13 cellular contexts compared by ENCODE assay signal in genomic region chr1:109890115-109890953, GRCh38. TPM values are rescaled to one million over a fixed set of nuclear protein-coding genes. Genes with fewer than 3 reads are reported as not detected.
DNase-seq lines count a peak whose midpoint lies in the region; ATAC-seq and TF ChIP-seq lines count a peak whose summit lies in the region.
"Had no signal": no experiment of that assay in that cellular context is flagged by ENCODE, and none has a peak within 500 bp of the region (broad histone marks: within the 10 kb centered on the region; RNA-seq: fewer than 3 reads in every experiment).

No MANE protein-coding gene starts in this region.

- H3K36me3 ChIP-seq in left ventricle myocardium inferior (no peaks in the 10 kb centered on the region), H7 (replicated peaks; ENCODE audit: control insufficient read depth, insufficient read depth, low read length) (no peaks in the 10 kb centered on the region)

- no peak for TF ChIP-seq CTCF in left ventricle myocardium inferior (IDR thresholded peaks at IDR 0.05; ENCODE audit: borderline replicate concordance)

- peaks cover 15% of the 10 kb centered on the region for H3K4me1 Mint-ChIP-seq in activated CD8-positive, alpha-beta T cell treated with anti-CD3 and anti-CD28 coated beads, Interleukin-2, amount 10 ng/mL, durations not matched to agents 7 days and 5 days (ENCODE audit: low read depth)

- H3K9me3 Mint-ChIP-seq in activated CD8-positive, alpha-beta T cell treated with anti-CD3 and anti-CD28 coated beads, Interleukin-2, amount 10 ng/mL, durations not matched to agents 7 days and 5 days (ENCODE audit: insufficient read depth), result no peaks in the 10 kb centered on the region
- H3K9me3 Mint-ChIP-seq: activated B cell treated with CpG ODN at 0.5 μM for 24 hours had no signal

- H3K27me3 ChIP-seq in left ventricle myocardium inferior (ENCODE audit: low read depth) (no peaks in the 10 kb centered on the region), H7 (ENCODE audit: control insufficient read depth, insufficient read depth, low read length) (no peaks in the 10 kb centered on the region; the same call in 1 of the 2 replicates)

- peak overlapping the region; percentile 9 for H3K27ac ChIP-seq in left ventricle myocardium inferior (replicated peaks)
- H3K27ac ChIP-seq: parathyroid adenoma had no signal

- DNase-seq in activated CD4-positive, CD25-positive, alpha-beta regulatory T cell (lab: John Stamatoyannopoulos, UW), result no peak
- DNase-seq in activated CD8-positive, alpha-beta T cell treated with anti-CD3 and anti-CD28 coated beads, Interleukin-2, amount 10 ng/mL, durations not matched to agents 7 days and 5 days, result no peak
- DNase-seq in left ventricle myocardium inferior (no peak), H7 (no peak)
- DNase-seq in stimulated activated CD8-positive, alpha-beta memory T cell treated with anti-CD3 and anti-CD28 coated beads, Interleukin-4, amount 100 ng/mL, for 48 hours, result peak; percentile 83
- DNase-seq: activated B cell treated with CpG ODN at 0.5 μM for 24 hours, DMS53, left cardiac atrium, NCI-H446 had no signal

- no peaks in the 10 kb centered on the region for H3K9me3 ChIP-seq in left ventricle myocardium inferior (replicated peaks)

- CTCF ChIA-PET in activated CD8-positive, alpha-beta T cell treated with anti-CD3 and anti-CD28 coated beads, Interleukin-2, amount 10 ng/mL, durations not matched to agents 7 days and 5 days (lab: Charles Lee), result interaction anchor here (0.9 to 3.3 kb wide), 4 partner anchors 13 to 121 kb away, joined by 3 to 18 read pairs (median 7); partner anchors contain the start of gene AHCYL1

- POLR2A ChIA-PET in activated CD8-positive, alpha-beta T cell treated with anti-CD3 and anti-CD28 coated beads, Interleukin-2, amount 10 ng/mL, durations not matched to agents 7 days and 5 days (lab: Charles Lee), result interaction anchor here (0.6 kb wide), 1 partner anchor 12 kb away, joined by 4 read pairs; no protein-coding TSS in a partner anchor

- no peak overlapping the region for H3K27ac Mint-ChIP-seq in activated CD8-positive, alpha-beta T cell treated with anti-CD3 and anti-CD28 coated beads, Interleukin-2, amount 10 ng/mL, durations not matched to agents 7 days and 5 days
- H3K27ac Mint-ChIP-seq: activated B cell treated with CpG ODN at 0.5 μM for 24 hours had no signal

- no peaks in the 10 kb centered on the region for H3K27me3 Mint-ChIP-seq in activated CD8-positive, alpha-beta T cell treated with anti-CD3 and anti-CD28 coated beads, Interleukin-2, amount 10 ng/mL, durations not matched to agents 7 days and 5 days (ENCODE audit: low read depth)

- no peak overlapping the region for H3K4me3 Mint-ChIP-seq in activated CD8-positive, alpha-beta T cell treated with anti-CD3 and anti-CD28 coated beads, Interleukin-2, amount 10 ng/mL, durations not matched to agents 7 days and 5 days
- H3K4me3 Mint-ChIP-seq: activated B cell treated with CpG ODN at 0.5 μM for 24 hours had no signal

- H3K4me3 ChIP-seq in left ventricle myocardium inferior (no peak overlapping the region), H7 (ENCODE audit: insufficient read depth, low read depth, low read length) (no peak overlapping the region)

- H3K4me1 ChIP-seq in left ventricle myocardium inferior, result peaks cover 48% of the 10 kb centered on the region
- H3K4me1 ChIP-seq: parathyroid adenoma had no signal

- ATAC-seq in activated CD4-positive, CD25-positive, alpha-beta regulatory T cell treated with anti-CD3 and anti-CD28 coated beads, Interleukin-2, amount 50 U/mL, for 24 hours, result peak; percentile 91 to 94
- ATAC-seq in activated CD8-positive, alpha-beta T cell treated with anti-CD3 and anti-CD28 coated beads, Interleukin-2, amount 10 ng/mL, durations not matched to agents 7 days and 5 days, result peak; percentile 48
- no peak for ATAC-seq in GM18519 (IDR thresholded peaks at IDR 0.05; ENCODE audit: low FRiP score, unreplicated experiment)
- no peak for ATAC-seq in HG02970 (IDR thresholded peaks at IDR 0.05; ENCODE audit: low FRiP score, unreplicated experiment)

- H3K36me3 Mint-ChIP-seq in activated CD8-positive, alpha-beta T cell treated with anti-CD3 and anti-CD28 coated beads, Interleukin-2, amount 10 ng/mL, durations not matched to agents 7 days and 5 days (ENCODE audit: low read depth), result no peaks in the 10 kb centered on the region

- intact Hi-C loops in left ventricle myocardium inferior (cut with micrococcal nuclease), result no loop called here

RNA-seq across cellular contexts. Expression of gene CSF1, which starts 20.3 kb away (rescaled TPM):
- 10 to 100 TPM; 40.3 to 41.1 TPM for total RNA-seq in activated CD8-positive, alpha-beta T cell treated with anti-CD3 and anti-CD28 coated beads, Interleukin-2, amount 10 ng/mL, durations not matched to agents 7 days and 5 days
- total RNA-seq in left ventricle myocardium inferior, result 13.9 TPM
- total RNA-seq in H7 (2014; rRNA removed; shearing (Covaris generic)), result 5.5 and 6.9 TPM in 2 replicates

Comparison
In these comparisons a context has a peak if more than half of its experiments do, and no peak if none do; other contexts are left out.
1. ATAC-seq: peak in activated CD4-positive, CD25-positive, alpha-beta regulatory T cell treated with anti-CD3 and anti-CD28 coated beads, Interleukin-2, amount 50 U/mL, for 24 hours (2 of 2) and activated CD8-positive, alpha-beta T cell treated with anti-CD3 and anti-CD28 coated beads, Interleukin-2, amount 10 ng/mL, durations not matched to agents 7 days and 5 days (single experiment); none in GM18519 (single experiment) and HG02970 (single experiment).